In genomic region chr13:36998624-36999041, GRCh38 we compare ENCODE assay signal across 9 cellular contexts. TPM values are rescaled to one million over a fixed set of nuclear protein-coding genes. Genes with fewer than 3 reads are reported as not detected.
DNase-seq lines count a peak whose midpoint lies in the region; ATAC-seq, FAIRE-seq and TF ChIP-seq lines count a peak whose summit lies in the region.
"Had no signal": no experiment of that assay in that cellular context is flagged by ENCODE, and none has a peak within 500 bp of the region (broad histone marks: within the 10 kb centered on the region; RNA-seq: fewer than 3 reads in every experiment).

No MANE protein-coding gene starts in this region.

- H3K9me1 ChIP-seq in K562 (ENCODE audit: control insufficient read depth, insufficient read depth, low read length): no peaks in the 10 kb centered on the region
- no peaks in the 10 kb centered on the region for H3K9me1 ChIP-seq in keratinocyte (ENCODE audit: control insufficient read depth, extremely low read depth, insufficient read depth, low read length)

- H3K27me3 ChIP-seq in SU-DHL-6 (ENCODE audit: low read length) (no peaks in the 10 kb centered on the region), K562 (ENCODE audit: control insufficient read depth in 2 of 2, insufficient read depth in 2 of 2, low read length in 2 of 2) (no peaks in the 10 kb centered on the region), keratinocyte (ENCODE audit: control insufficient read depth, extremely low read depth, insufficient read depth, low read length) (no peaks in the 10 kb centered on the region)

- H3K4me2 ChIP-seq in SU-DHL-6 (ENCODE audit: low read depth, low read length, poor library complexity, severe bottlenecking) (peak overlapping the region; percentile 88), K562 (ENCODE audit: insufficient read depth, low read length) (peak overlapping the region; percentile 93), keratinocyte (ENCODE audit: control insufficient read depth, extremely low read depth, insufficient read depth, low read depth, low read length) (peak overlapping the region; percentile 75)

- in situ Hi-C loops in K562 (cut with MboI): no loop called here

- intact Hi-C loops in K562 (cut with micrococcal nuclease): no loop called here

- POLR2A ChIA-PET in K562 (lab: Yijun Ruan, JAX): interaction anchor here (1.0 to 1.9 kb wide), 2 partner anchors 14 to 19 kb away, joined by 3 to 7 read pairs; no protein-coding TSS in a partner anchor

- H3K4me1 ChIP-seq in K562 (replicated peaks in 1 of 2; ENCODE audit: control insufficient read depth in 2 of 2, insufficient read depth in 2 of 2, low read length in 2 of 2) (no peaks in the 10 kb centered on the region; a peak in 1 of 5 replicates), keratinocyte (ENCODE audit: control insufficient read depth, extremely low read depth, insufficient read depth, low read length) (peaks cover 10% of the 10 kb centered on the region)

- no TSS peak for BruUV-seq in K562 (replicated peaks; lab: Mats Ljungman, UMichigan)

- no peaks in the 10 kb centered on the region for H4K20me1 ChIP-seq in SU-DHL-6 (ENCODE audit: low read depth, low read length)
- H4K20me1 ChIP-seq in K562 (replicated peaks; ENCODE audit: control insufficient read depth, insufficient read depth, low read length): peaks cover 4% of the 10 kb centered on the region; the same call in 1 of the 2 replicates
- H4K20me1 ChIP-seq in keratinocyte (ENCODE audit: control insufficient read depth, extremely low read depth, insufficient read depth, low read length): peaks cover 3% of the 10 kb centered on the region

- H3K36me3 ChIP-seq in SU-DHL-6 (ENCODE audit: low read length) (peaks cover 23% of the 10 kb centered on the region), K562 (ENCODE audit: control insufficient read depth, insufficient read depth, low read length) (peaks cover 47% of the 10 kb centered on the region), keratinocyte (ENCODE audit: control insufficient read depth in 2 of 2, extremely low read depth in 1 of 2, insufficient read depth in 2 of 2, low read length in 2 of 2) (peaks cover 5 to 6% of the 10 kb centered on the region in 2 experiments)

- 0% methylated on average over 10 of the region's 21 CpGs for WGBS in K562 (ENCODE audit: insufficient coverage, low coverage, missing lambda C conversion rate)

- dilution Hi-C loops in keratinocyte (cut with MboI; ENCODE audit: extremely low pct_ligation_motif_present, low sequenced_read_pairs): no loop called here

- no peaks in the 10 kb centered on the region for H3K9me2 ChIP-seq in SU-DHL-6 (replicated peaks; ENCODE audit: insufficient read depth, low read length)

- H3F3A ChIP-seq in SU-DHL-6 (ENCODE audit: insufficient read depth): peaks cover 30% of the 10 kb centered on the region

- no peak for TF ChIP-seq CTCF in SU-DHL-6 (IDR thresholded peaks at IDR 0.05; ENCODE audit: insufficient read depth, low read length, poor library complexity, severe bottlenecking)
- TF ChIP-seq CTCF in K562 (IDR thresholded peaks at IDR 0.05 in 2 of 3, conservative IDR thresholded peaks at IDR 0.05 in 1 of 3; ENCODE audit: insufficient read depth in 2 of 3, low read depth in 1 of 3, low read length in 3 of 3): no peak
- no peak for TF ChIP-seq CTCF in keratinocyte (optimal IDR thresholded peaks at IDR 0.05 in 1 of 3, IDR thresholded peaks at IDR 0.05 in 1 of 3, conservative IDR thresholded peaks at IDR 0.05 in 1 of 3; ENCODE audit: extremely low read depth in 1 of 3, insufficient read depth in 2 of 3, low read length in 3 of 3)

- CTCF ChIA-PET in K562 (lab: Yijun Ruan, JAX; ENCODE audit: low intra/inter-chr PET ratio): interaction anchor here (0.6 kb wide), 1 partner anchor 1018 kb away, joined by 3 read pairs; no protein-coding TSS in a partner anchor

- ATAC-seq in K562 (peak; percentile 5), GM18870 (IDR thresholded peaks at IDR 0.05; ENCODE audit: unreplicated experiment) (no peak)

- FAIRE-seq in K562 (lab: Jason Lieb, UNC) (no peak), keratinocyte (lab: Jason Lieb, UNC) (no peak)
- FAIRE-seq: colon had no signal

- H3K9ac ChIP-seq in SU-DHL-6 (ENCODE audit: low read length): peak overlapping the region; percentile 99
- peak overlapping the region; percentile 93 to 99 for H3K9ac ChIP-seq in K562 (ENCODE audit: insufficient read depth in 1 of 2, low read depth in 2 of 2, low read length in 2 of 2)
- peak overlapping the region; percentile 99 for H3K9ac ChIP-seq in keratinocyte (ENCODE audit: control insufficient read depth, extremely low read depth, insufficient read depth, low read length)

- no peak for TF ChIP-seq EP300 in K562 (IDR thresholded peaks at IDR 0.05; ENCODE audit: low read length)

- H2AFZ ChIP-seq in SU-DHL-6 (ENCODE audit: low read depth, low read length, severe bottlenecking) (peak overlapping the region; percentile 72), K562 (ENCODE audit: low read depth, low read length) (peak overlapping the region; percentile 75), keratinocyte (ENCODE audit: control insufficient read depth, low read length) (peak overlapping the region; percentile 58)

- H3K4me3 ChIP-seq in SU-DHL-6 (ENCODE audit: insufficient read depth, low read length, poor library complexity, severe bottlenecking): peak overlapping the region; percentile 100
- peak overlapping the region; percentile 96 for H3K4me3 ChIP-seq in K562
- peak overlapping the region; percentile 91 to 95 (median 91) for H3K4me3 ChIP-seq in keratinocyte (ENCODE audit: control insufficient read depth in 2 of 3, extremely low read depth in 1 of 3, insufficient read depth in 2 of 3, low read depth in 1 of 3, low read length in 3 of 3)

- no peak for TF ChIP-seq RAD21 in K562 (CRISPR knock-in tag; conservative IDR thresholded peaks at IDR 0.05 in 1 of 2, IDR thresholded peaks at IDR 0.05 in 1 of 2)

- peaks cover 69% of the 10 kb centered on the region for H3K79me2 ChIP-seq in SU-DHL-6 (ENCODE audit: insufficient read depth, low read length)
- peaks cover 78% of the 10 kb centered on the region for H3K79me2 ChIP-seq in K562 (ENCODE audit: control insufficient read depth, insufficient read depth, low read length)
- peaks cover 58% of the 10 kb centered on the region for H3K79me2 ChIP-seq in keratinocyte (ENCODE audit: control insufficient read depth, insufficient read depth, low read length)

- no peak for TF ChIP-seq POLR2A in K562 (conservative IDR thresholded peaks at IDR 0.05)

- DNase-seq in NCI-H1105 (lab: John Stamatoyannopoulos, UW) (peak; percentile 10), NCI-H1105 treated with DMSO at 0.1 percent for 48 hours (lab: John Stamatoyannopoulos, UW) (no peak), K562 (ENCODE audit: extremely low read depth in 1 of 4, low spot score in 3 of 4) (peak; percentile 7 to 17 (median 14)), keratinocyte (ENCODE audit: low read depth, low spot score) (no peak), SIG-M5 (lab: John Stamatoyannopoulos, UW) (no peak)
- peak; percentile 22 to 37 for DNase-seq in stimulated activated CD4-positive, alpha-beta T cell treated with anti-CD3 and anti-CD28 coated beads, Interleukin-2, amount 100 ng/mL, for 24 hours

- H3K27ac ChIP-seq in SU-DHL-6 (ENCODE audit: low read depth, low read length) (peak overlapping the region; percentile 71), K562 (ENCODE audit: extremely low read depth, low read depth, low read length) (peak overlapping the region; percentile 100), keratinocyte (ENCODE audit: control insufficient read depth, insufficient read depth, low read length) (peak overlapping the region; percentile 92)

- no peaks in the 10 kb centered on the region for H3K9me3 ChIP-seq in SU-DHL-6 (ENCODE audit: insufficient read depth, low read length)
- no peaks in the 10 kb centered on the region for H3K9me3 ChIP-seq in K562 (replicated peaks; ENCODE audit: control insufficient read depth, insufficient read depth, low read depth, low read length)
- no peaks in the 10 kb centered on the region for H3K9me3 ChIP-seq in keratinocyte (ENCODE audit: control insufficient read depth, low read depth, low read length)

RNA-seq across cellular contexts. Expression of gene ALG5, which starts 0.5 kb away (rescaled TPM):
- 29.2 and 46.7 TPM in 2 replicates for total RNA-seq in K562 (2011; cell fraction: chromatin; rRNA removed; ENCODE audit: low replicate concordance)
- 50.2 and 54.5 TPM in 2 replicates for total RNA-seq in K562 (2011; cell fraction: nucleolus; rRNA removed)
- total RNA-seq in K562 (2011; cell fraction: nucleoplasm; rRNA removed): 54.8 and 75.2 TPM in 2 replicates
- total RNA-seq in K562 (2014; rRNA removed): 36.6 and 41.8 TPM in 2 replicates
- 52.7 and 59.5 TPM in 2 replicates for total RNA-seq in K562 (2014; rRNA removed; fragmentation: Illumina TruSeq; extraction: Trizol)
- total RNA-seq in K562 (2015; rRNA removed; fragmentation: Illumina TruSeq; extraction: Trizol): 45.2 and 47.3 TPM in 2 replicates
- 31.3 and 33.6 TPM in 2 replicates for total RNA-seq in K562 (2021)
- 39.8 and 58.9 TPM in 2 replicates for polyA plus RNA-seq in K562 (2011; rRNA removed)
- 11.6 and 22.1 TPM in 2 replicates for polyA plus RNA-seq in K562 (2011; cell fraction: cytosol; rRNA removed)
- polyA plus RNA-seq in K562 (2011; cell fraction: nucleus; rRNA removed): 15.8 and 19.7 TPM in 2 replicates
- 30.3 and 32.3 TPM in 2 replicates for polyA plus RNA-seq in K562 (2012)
- polyA plus RNA-seq in K562 (2014; fragmentation: Illumina TruSeq; extraction: Trizol): 43.3 and 46.7 TPM in 2 replicates
- polyA plus RNA-seq in K562 (2014; fragmentation: Nextera tagmentation; extraction: Ambion mirVana): 10 to 100 TPM; 76.7 to 80.5 TPM
- polyA plus RNA-seq in K562 (2014; rRNA removed): 44.5 and 48.2 TPM in 2 replicates
- polyA minus RNA-seq in K562 (2011; rRNA and poly(A)+ RNA removed): 29.5 and 30.8 TPM in 2 replicates
- polyA minus RNA-seq in K562 (2011; cell fraction: cytosol; rRNA and poly(A)+ RNA removed): 8.8 and 14.4 TPM in 2 replicates
- 27.9 and 30.2 TPM in 2 replicates for polyA minus RNA-seq in K562 (2011; cell fraction: nucleus; rRNA and poly(A)+ RNA removed)
- polyA plus RNA-seq in keratinocyte: 37.1 to 63.9 TPM (median 39.6 TPM) in 3 replicates
- 65.3 TPM for polyA plus RNA-seq in keratinocyte (2011; ENCODE audit: low read depth)
- polyA plus RNA-seq in keratinocyte (2011; cell fraction: cytosol; rRNA removed): 33.3 and 57.3 TPM in 2 replicates
- polyA plus RNA-seq in keratinocyte (2011; cell fraction: nucleus; rRNA removed): 29.3 and 42.5 TPM in 2 replicates
- polyA plus RNA-seq in keratinocyte (2012; ENCODE audit: low replicate concordance): 34.4 and 37.6 TPM in 2 replicates
- 5.4 to 17.5 TPM (median 8.6 TPM) in 3 replicates for polyA minus RNA-seq in keratinocyte
- polyA minus RNA-seq in keratinocyte (2011; cell fraction: cytosol; rRNA and poly(A)+ RNA removed): 28.0 TPM
- polyA minus RNA-seq in keratinocyte (2011; cell fraction: nucleus; rRNA and poly(A)+ RNA removed): 7.3 and 11.9 TPM in 2 replicates

RNA-seq across cellular contexts. Expression of gene EXOSC8, which starts 2.0 kb away (rescaled TPM):
- 47.0 and 108 TPM in 2 replicates for total RNA-seq in K562 (2011; cell fraction: chromatin; rRNA removed; ENCODE audit: low replicate concordance)
- total RNA-seq in K562 (2011; cell fraction: nucleolus; rRNA removed): 32.4 and 43.4 TPM in 2 replicates
- total RNA-seq in K562 (2011; cell fraction: nucleoplasm; rRNA removed): 77.8 and 103 TPM in 2 replicates
- total RNA-seq in K562 (2014; rRNA removed) (67.4 and 81.1 TPM in 2 replicates), K562 (2014; rRNA removed; fragmentation: Illumina TruSeq; extraction: Trizol) (104 and 116 TPM in 2 replicates), K562 (2015; rRNA removed; fragmentation: Illumina TruSeq; extraction: Trizol) (86.4 and 87.4 TPM in 2 replicates), K562 (2021) (75.3 and 75.5 TPM in 2 replicates)
- polyA plus RNA-seq in K562 (2011; rRNA removed) (104 and 116 TPM in 2 replicates), K562 (2014; fragmentation: Illumina TruSeq; extraction: Trizol) (133 and 137 TPM in 2 replicates), K562 (2014; fragmentation: Nextera tagmentation; extraction: Ambion mirVana) (100 to 1,000 TPM; 564 to 571 TPM), K562 (2014; rRNA removed) (110 and 139 TPM in 2 replicates), keratinocyte (18.1 to 41.1 TPM (median 39.8 TPM) in 3 replicates)
- 39.5 and 67.3 TPM in 2 replicates for polyA plus RNA-seq in K562 (2011; cell fraction: cytosol; rRNA removed)
- polyA plus RNA-seq in K562 (2011; cell fraction: nucleus; rRNA removed): 78.7 and 122 TPM in 2 replicates
- 87.5 and 161 TPM in 2 replicates for polyA plus RNA-seq in K562 (2012)
- 70.5 and 79.1 TPM in 2 replicates for polyA minus RNA-seq in K562 (2011; rRNA and poly(A)+ RNA removed)
- polyA minus RNA-seq in K562 (2011; cell fraction: cytosol; rRNA and poly(A)+ RNA removed): 24.5 and 28.5 TPM in 2 replicates
- polyA minus RNA-seq in K562 (2011; cell fraction: nucleus; rRNA and poly(A)+ RNA removed): 21.3 and 34.3 TPM in 2 replicates
- 81.9 TPM for polyA plus RNA-seq in keratinocyte (2011; ENCODE audit: low read depth)
- 19.9 and 34.8 TPM in 2 replicates for polyA plus RNA-seq in keratinocyte (2011; cell fraction: cytosol; rRNA removed)
- polyA plus RNA-seq in keratinocyte (2011; cell fraction: nucleus; rRNA removed): 31.6 and 45.6 TPM in 2 replicates
- 32.1 and 44.8 TPM in 2 replicates for polyA plus RNA-seq in keratinocyte (2012; ENCODE audit: low replicate concordance)
- 3.1 to 21.2 TPM (median 9.1 TPM) in 3 replicates for polyA minus RNA-seq in keratinocyte
- polyA minus RNA-seq in keratinocyte (2011; cell fraction: cytosol; rRNA and poly(A)+ RNA removed): 10.7 TPM
- 4.5 and 6.2 TPM in 2 replicates for polyA minus RNA-seq in keratinocyte (2011; cell fraction: nucleus; rRNA and poly(A)+ RNA removed)

Comparison
In these comparisons a context has a peak if more than half of its experiments do, and no peak if none do; other contexts are left out.
1. DNase-seq: peak in NCI-H1105 (single experiment), K562 (4 of 4) and stimulated activated CD4-positive, alpha-beta T cell treated with anti-CD3 and anti-CD28 coated beads, Interleukin-2, amount 100 ng/mL, for 24 hours (2 of 2); none in NCI-H1105 treated with DMSO at 0.1 percent for 48 hours (single experiment), keratinocyte (single experiment) and SIG-M5 (single experiment).
2. Peak in every context shown above with its lines, with median percentiles within 50 percentile points of each other: H2AFZ ChIP-seq, H3K27ac ChIP-seq, H3K4me2 ChIP-seq, H3K4me3 ChIP-seq and H3K9ac ChIP-seq.